Comparison of ENCODE assay signal across 8 cellular contexts in the genomic region with DNA sequence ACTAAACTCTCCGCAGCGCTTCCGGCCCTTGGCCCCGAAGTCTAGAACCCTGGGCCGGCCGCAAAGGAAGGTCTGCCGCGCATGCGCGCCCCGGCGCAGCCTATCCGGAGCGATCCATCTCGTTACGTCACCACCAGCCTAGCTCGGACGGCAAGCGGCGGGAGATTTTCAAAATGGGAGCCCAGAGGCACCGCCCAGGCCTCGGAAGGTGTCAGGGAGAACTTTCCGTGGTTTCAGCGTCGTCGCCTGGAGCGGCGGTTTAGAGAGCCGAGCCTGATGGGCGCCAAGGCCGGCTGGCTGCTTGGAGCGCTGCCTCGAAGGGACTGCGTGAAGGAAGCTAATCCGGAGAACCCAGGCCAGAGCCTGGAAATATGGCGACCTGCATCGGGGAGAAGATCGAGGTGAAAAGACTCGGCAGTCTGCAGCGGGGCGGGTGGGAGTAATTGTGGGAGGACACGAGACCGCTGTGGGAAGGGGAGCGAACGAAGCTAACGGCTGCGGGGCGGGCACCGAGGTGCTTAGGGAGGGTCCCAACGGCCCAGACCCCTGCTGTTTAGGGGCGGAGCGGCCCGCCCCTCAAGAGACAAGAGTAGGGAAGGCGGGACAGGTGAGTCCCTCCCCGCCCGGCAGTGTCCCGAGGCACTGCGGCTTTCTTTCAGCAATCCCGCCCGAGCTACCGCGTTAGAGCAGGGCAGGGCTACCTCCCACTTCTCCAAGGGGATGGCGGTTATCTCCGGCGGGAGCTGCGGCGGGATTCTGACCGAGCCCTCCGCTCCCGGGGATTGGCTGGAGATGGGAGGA. TPM values are rescaled to one million over a fixed set of nuclear protein-coding genes. Genes with fewer than 3 reads are reported as not detected.
DNase-seq lines count a peak whose midpoint lies in the region; ATAC-seq, FAIRE-seq and TF ChIP-seq lines count a peak whose summit lies in the region.

A gene (plus strand): TSS at position 130 of the 801 bp plus-strand sequence. CDS start 242 bp downstream, at position 372.

- no peaks in the 10 kb centered on the region for H3K27me3 ChIP-seq in GM06990 (replicated peaks; ENCODE audit: control insufficient read depth, insufficient read depth, low read length)
- H3K27me3 ChIP-seq in neuron (ENCODE audit: insufficient read depth, low read length): no peaks in the 10 kb centered on the region

- H3K36me3 ChIP-seq in GM06990 (ENCODE audit: control insufficient read depth, insufficient read depth, low read length) (no peaks in the 10 kb centered on the region; the same call in 1 of the 2 replicates), neuron (ENCODE audit: insufficient read depth, low read length) (peaks cover 29% of the 10 kb centered on the region)

- H2AFZ ChIP-seq in neuron (ENCODE audit: low read depth, low read length): peak within 1 kb of the TSS; percentile 92

- ATAC-seq in HG02571 (IDR thresholded peaks at IDR 0.05; ENCODE audit: unreplicated experiment): peak; percentile 91

- peaks cover 10% of the 10 kb centered on the region for H3K4me1 ChIP-seq in neuron (ENCODE audit: insufficient read depth, low read length)

- FAIRE-seq in frontal cortex (lab: Jason Lieb, UNC): peak; percentile 8

- H3K9me3 ChIP-seq in neuron (ENCODE audit: low read length): no peaks in the 10 kb centered on the region

- TF ChIP-seq POLR2A in NB4 (IDR thresholded peaks at IDR 0.05; ENCODE audit: extremely low read depth, insufficient read length): peak; percentile 72

- H3K4me3 ChIP-seq in GM06990 (replicated peaks; ENCODE audit: low read depth, low read length) (peak within 1 kb of the TSS; percentile 93), NB4 (ENCODE audit: low read depth, low read length) (peak within 1 kb of the TSS; percentile 89), neuron (ENCODE audit: low read length) (peak within 1 kb of the TSS; percentile 83)

- DNase-seq in GM06990 (ENCODE audit: extremely low read depth, insufficient read length): peak; percentile 99
- peak; percentile 96 for DNase-seq in NB4 (ENCODE audit: low read depth)
- peak; percentile 94 for DNase-seq in SK-N-DZ (ENCODE audit: low spot score)
- DNase-seq in activated naive CD4-positive, alpha-beta T cell treated with Interleukin-2 at 50 U/mL for 16 hours: peak; percentile 94
- DNase-seq in frontal cortex (ENCODE audit: low spot score in 2 of 2): peak; percentile 63 to 92
- DNase-seq in stromal cell of bone marrow (ENCODE audit: low read depth): peak; percentile 89

- TF ChIP-seq CTCF in GM06990 (IDR thresholded peaks at IDR 0.05; ENCODE audit: insufficient read depth, low read length, poor library complexity, severe bottlenecking) (peak; percentile 22), NB4 (IDR thresholded peaks at IDR 0.05; ENCODE audit: low read depth, low read length) (no peak)

RNA-seq across cellular contexts. Expression of the gene that starts here (rescaled TPM):
- 34.7 and 40.7 TPM in 2 replicates for polyA plus RNA-seq in SK-N-DZ (2014; cell fraction: cytosol; rRNA removed)
- 140 and 206 TPM in 2 replicates for polyA plus RNA-seq in SK-N-DZ (2014; cell fraction: nucleus; rRNA removed)
- total RNA-seq in frontal cortex: 8.2 TPM

Comparison
In these comparisons a context has a peak if more than half of its experiments do, and no peak if none do; other contexts are left out.
1. Peak in every context shown above with its lines: DNase-seq, ATAC-seq and H3K4me3 ChIP-seq.